32 cellular contexts compared by ENCODE assay signal in the genomic region with DNA sequence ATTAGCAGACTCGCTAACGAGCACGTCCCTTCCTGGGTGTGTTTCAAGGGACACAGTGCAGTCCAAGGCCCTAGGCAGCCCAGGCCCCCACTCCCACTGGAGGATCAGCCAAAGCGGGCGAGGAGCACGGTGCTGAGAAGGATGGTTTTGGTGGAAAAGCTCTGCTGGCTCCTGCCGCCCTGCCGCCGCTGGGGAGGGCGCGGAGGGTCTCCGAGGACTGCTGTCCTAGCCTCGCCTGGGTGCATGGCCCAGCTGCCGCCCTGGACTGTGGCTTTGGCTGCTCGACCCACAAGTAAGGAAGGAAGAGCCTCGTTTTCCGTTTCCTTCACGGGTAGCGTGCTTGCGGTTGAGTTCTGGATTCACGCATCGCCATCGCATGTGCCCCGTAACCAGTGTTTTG.
"Had no signal": no experiment of that assay in that cellular context is flagged by ENCODE, and none has a peak within 500 bp of the region (broad histone marks: within the 10 kb centered on the region; RNA-seq: fewer than 3 reads in every experiment).

No MANE protein-coding gene starts in this region.

- FAIRE-seq: bronchial epithelial cell, islet of Langerhans, TTC549 had no signal

- ATAC-seq: activated naive CD4-positive, alpha-beta T cell treated with anti-CD3 and anti-CD28 coated beads, Interleukin-2, amount 50 U/mL, for 72 hours; stimulated activated memory B cell treated with anti-CD40 and anti-IgM and Interleukin-4, amounts not matched to agents 10 μg/mL and 1 μg/mL and 100 μg/mL, for 72 hours; stimulated activated naive CD8-positive, alpha-beta T cell treated with anti-CD3 and anti-CD28 coated beads, Interleukin-15, amount 100 ng/mL, for 72 hours had no signal

- H3K4me1 ChIP-seq: left ventricle myocardium inferior, right atrium auricular region had no signal

- H3K27me3 ChIP-seq: esophagus squamous epithelium, right atrium auricular region, thyroid gland, upper lobe of left lung, vagina had no signal

- H3K4me1 Mint-ChIP-seq: central memory CD8-positive, alpha-beta T cell had no signal

- DNase-seq: activated CD4-positive, alpha-beta memory T cell treated with anti-CD3 and anti-CD28 coated beads, Interleukin-2, amount 10 ng/mL, durations not matched to agents 7 days and 5 days; activated CD4-positive, alpha-beta T cell treated with anti-CD3 and anti-CD28 coated beads for 1 hour; activated CD4-positive, alpha-beta T cell treated with anti-CD3 and anti-CD28 coated beads, Interleukin-2, amount 10 ng/mL, durations not matched to agents 7 days and 5 days; activated naive CD4-positive, alpha-beta T cell; activated T-cell treated with anti-CD3 and anti-CD28 coated beads, Interleukin-2, amount 50 U/mL, for 48 hours; esophagus squamous epithelium; foreskin melanocyte; left ventricle myocardium inferior; mesendoderm; nucleus accumbens; stimulated activated CD4-positive, alpha-beta T cell treated with anti-CD3 and anti-CD28 coated beads, Interleukin-1b, Interleukin-23, amount 100 ng/mL, for 48 hours; stimulated activated CD4-positive, alpha-beta T cell treated with anti-CD3 and anti-CD28 coated beads, Interleukin-4, amount 100 ng/mL, for 4 hours; stimulated activated CD8-positive, alpha-beta memory T cell treated with anti-CD3 and anti-CD28 coated beads, Interleukin-4, amount 100 ng/mL, for 48 hours; stimulated activated naive CD8-positive, alpha-beta T cell treated with anti-CD3 and anti-CD28 coated beads, Interleukin-15, amount 100 ng/mL, for 72 hours; substantia nigra; T-helper 9 cell; thyroid gland had no signal

- H3K4me3 Mint-ChIP-seq: activated CD4-positive, alpha-beta memory T cell treated with anti-CD3 and anti-CD28 coated beads, Interleukin-2, amount 10 ng/mL, durations not matched to agents 7 days and 5 days; activated CD4-positive, alpha-beta T cell treated with anti-CD3 and anti-CD28 coated beads, Interleukin-2, amount 10 ng/mL, durations not matched to agents 7 days and 5 days; central memory CD8-positive, alpha-beta T cell; dendritic cell treated with granulocyte-macrophage colony-stimulating factor and Interleukin-4, amounts not matched to agents 40 ng/mL and 50 ng/mL, for 4 days; nephron; stimulated activated memory B cell treated with anti-CD40 and anti-IgM and Interleukin-4, amounts not matched to agents 10 μg/mL and 1 μg/mL and 100 μg/mL, for 72 hours; stimulated activated naive CD8-positive, alpha-beta T cell treated with anti-CD3 and anti-CD28 coated beads, Interleukin-15, amount 100 ng/mL, for 72 hours; T-helper 1 cell treated with Interleukin-12 subunit alpha and Interleukin-12 subunit beta and Interleukin-4 antibody, amounts not matched to agents 30 μg/mL and 1 μg/mL, for 36 hours had no signal

- H3K4me2 ChIP-seq: smooth muscle cell had no signal

- H3K27me3 Mint-ChIP-seq: stimulated activated memory B cell treated with anti-CD40 and anti-IgM and Interleukin-4, amounts not matched to agents 10 μg/mL and 1 μg/mL and 100 μg/mL, for 72 hours had no signal

- H3K4me3 ChIP-seq: esophagus squamous epithelium, left ventricle myocardium inferior, lung, right atrium auricular region, smooth muscle cell, thyroid gland, upper lobe of left lung, vagina had no signal

- H3K9me3 ChIP-seq: esophagus squamous epithelium, left ventricle myocardium inferior, right atrium auricular region, thyroid gland, upper lobe of left lung, vagina had no signal

- H3K36me3 Mint-ChIP-seq: activated naive CD4-positive, alpha-beta T cell treated with anti-CD3 and anti-CD28 coated beads, Interleukin-2, amount 50 U/mL, for 72 hours had no signal

- H3K36me3 ChIP-seq: right atrium auricular region, thyroid gland, upper lobe of left lung had no signal

- H3K27ac Mint-ChIP-seq: activated CD4-positive, alpha-beta memory T cell treated with anti-CD3 and anti-CD28 coated beads, Interleukin-2, amount 10 ng/mL, durations not matched to agents 7 days and 5 days; activated naive CD4-positive, alpha-beta T cell treated with anti-CD3 and anti-CD28 coated beads, Interleukin-2, amount 50 U/mL, for 72 hours; dendritic cell treated with granulocyte-macrophage colony-stimulating factor and Interleukin-4, amounts not matched to agents 40 ng/mL and 50 ng/mL, for 4 days; nephron; stimulated activated memory B cell treated with anti-CD40 and anti-IgM and Interleukin-4, amounts not matched to agents 10 μg/mL and 1 μg/mL and 100 μg/mL, for 72 hours; T-helper 1 cell treated with Interleukin-12 subunit alpha and Interleukin-12 subunit beta and Interleukin-4 antibody, amounts not matched to agents 30 μg/mL and 1 μg/mL, for 36 hours had no signal

- H3K27ac ChIP-seq: epithelial cell of prostate, esophagus squamous epithelium, left ventricle myocardium inferior, right atrium auricular region, thyroid gland, upper lobe of left lung, vagina had no signal

- H3K9me3 Mint-ChIP-seq: activated CD4-positive, alpha-beta memory T cell treated with anti-CD3 and anti-CD28 coated beads, Interleukin-2, amount 10 ng/mL, durations not matched to agents 7 days and 5 days; activated CD4-positive, alpha-beta T cell treated with anti-CD3 and anti-CD28 coated beads, Interleukin-2, amount 10 ng/mL, durations not matched to agents 7 days and 5 days; activated naive CD4-positive, alpha-beta T cell treated with anti-CD3 and anti-CD28 coated beads, Interleukin-2, amount 50 U/mL, for 72 hours; central memory CD8-positive, alpha-beta T cell; dendritic cell treated with granulocyte-macrophage colony-stimulating factor and Interleukin-4, amounts not matched to agents 40 ng/mL and 50 ng/mL, for 4 days; nephron; stimulated activated memory B cell treated with anti-CD40 and anti-IgM and Interleukin-4, amounts not matched to agents 10 μg/mL and 1 μg/mL and 100 μg/mL, for 72 hours; stimulated activated naive CD8-positive, alpha-beta T cell treated with anti-CD3 and anti-CD28 coated beads, Interleukin-15, amount 100 ng/mL, for 72 hours; T-helper 1 cell treated with Interleukin-12 subunit alpha and Interleukin-12 subunit beta and Interleukin-4 antibody, amounts not matched to agents 30 μg/mL and 1 μg/mL, for 36 hours had no signal
